ENCODE assay signal across 10 cellular contexts in genomic region chr3:127674099-127674792, GRCh38. TPM values are rescaled to one million over a fixed set of nuclear protein-coding genes. Genes with fewer than 3 reads are reported as not detected.
DNase-seq lines count a peak whose midpoint lies in the region; ATAC-seq and TF ChIP-seq lines count a peak whose summit lies in the region.
"Had no signal": no experiment of that assay in that cellular context is flagged by ENCODE, and none has a peak within 500 bp of the region (broad histone marks: within the 10 kb centered on the region; RNA-seq: fewer than 3 reads in every experiment).

No MANE protein-coding gene starts in this region.

- H3K36me3 ChIP-seq in tibial artery, result peaks cover 29 to 46% (median 34%) of the 10 kb centered on the region in 3 donors

- POLR2A ChIA-PET in activated CD4-positive, alpha-beta T cell treated with anti-CD3 and anti-CD28 coated beads for 36 hours (lab: Charles Lee), result no interaction called here
- POLR2A ChIA-PET in MCF 10A (lab: Yijun Ruan, JAX), result no interaction called here

- H3K4me1 ChIP-seq in mononuclear cell (ENCODE audit: insufficient read depth, low read length) (peaks cover 68% of the 10 kb centered on the region), tibial artery (peaks cover 12 to 43% (median 33%) of the 10 kb centered on the region in 4 donors)

- H3K4me3 ChIP-seq in mononuclear cell (ENCODE audit: low read length) (peak overlapping the region; percentile 82), tibial artery (peak overlapping the region; percentile 96 to 99)

- H3K27me3 ChIP-seq in mononuclear cell (ENCODE audit: insufficient read depth, low read length) (no peaks in the 10 kb centered on the region), tibial artery (no peaks in the 10 kb centered on the region)

- H3K9me3 Mint-ChIP-seq in activated CD4-positive, alpha-beta T cell treated with anti-CD3 and anti-CD28 coated beads for 36 hours (ENCODE audit: low read depth), result no peaks in the 10 kb centered on the region
- H3K9me3 Mint-ChIP-seq in MCF 10A (ENCODE audit: unreplicated experiment), result no peaks in the 10 kb centered on the region

- H3K27ac Mint-ChIP-seq in activated CD4-positive, alpha-beta T cell treated with anti-CD3 and anti-CD28 coated beads for 36 hours, result peak overlapping the region; percentile 76
- peak overlapping the region; percentile 93 for H3K27ac Mint-ChIP-seq in MCF 10A (ENCODE audit: low read depth, unreplicated experiment)

- peak; percentile 37 for DNase-seq in activated CD4-positive, alpha-beta T cell treated with anti-CD3 and anti-CD28 coated beads for 36 hours
- no peak for DNase-seq in activated CD4-positive, alpha-beta T cell treated with anti-CD3 and anti-CD28 coated beads, Interleukin-2, amount 50 U/mL, for 48 hours
- DNase-seq in MCF 10A (ENCODE audit: unreplicated experiment), result no peak
- DNase-seq in tibial artery, result peak; percentile 12 to 60
- DNase-seq in pons (ENCODE audit: low spot score), result no peak
- DNase-seq: hippocampal formation, NCI-H1092 treated with DMSO at 0.1 percent for 48 hours had no signal

- peaks cover 2% of the 10 kb centered on the region for H3K36me3 Mint-ChIP-seq in activated CD4-positive, alpha-beta T cell treated with anti-CD3 and anti-CD28 coated beads for 36 hours (ENCODE audit: low read depth)
- no peaks in the 10 kb centered on the region for H3K36me3 Mint-ChIP-seq in MCF 10A (ENCODE audit: insufficient read depth, unreplicated experiment)

- H3K27ac ChIP-seq in tibial artery, result peak overlapping the region; percentile 93 to 97

- no peaks in the 10 kb centered on the region for H3K9me3 ChIP-seq in mononuclear cell (ENCODE audit: low read depth, low read length)
- no peaks in the 10 kb centered on the region for H3K9me3 ChIP-seq in tibial artery

- H3K27me3 Mint-ChIP-seq in activated CD4-positive, alpha-beta T cell treated with anti-CD3 and anti-CD28 coated beads for 36 hours, result no peaks in the 10 kb centered on the region
- H3K27me3 Mint-ChIP-seq in MCF 10A (ENCODE audit: insufficient read depth, unreplicated experiment), result no peaks in the 10 kb centered on the region

- H3K4me1 Mint-ChIP-seq in activated CD4-positive, alpha-beta T cell treated with anti-CD3 and anti-CD28 coated beads for 36 hours, result peaks cover 22% of the 10 kb centered on the region
- H3K4me1 Mint-ChIP-seq in MCF 10A (ENCODE audit: insufficient read depth, unreplicated experiment), result peaks cover 28% of the 10 kb centered on the region

- TF ChIP-seq CTCF in MCF 10A (IDR thresholded peaks at IDR 0.05; ENCODE audit: unreplicated experiment) (no peak), tibial artery (IDR thresholded peaks at IDR 0.05) (no peak)

- BruUV-seq in MCF 10A (replicated peaks; lab: Mats Ljungman, UMichigan), result no TSS peak

- no peak for ATAC-seq in activated CD4-positive, alpha-beta T cell treated with anti-CD3 and anti-CD28 coated beads for 36 hours
- ATAC-seq in GM19463 (IDR thresholded peaks at IDR 0.05; ENCODE audit: unreplicated experiment) (no peak), GM19324 (IDR thresholded peaks at IDR 0.05; ENCODE audit: low FRiP score, unreplicated experiment) (no peak)

- intact Hi-C loops in activated CD4-positive, alpha-beta T cell treated with anti-CD3 and anti-CD28 coated beads for 36 hours (cut with DNase I, micrococcal nuclease), result loop anchor here (5.0 kb wide), 2 partner anchors 378 to 1753 kb away; partner anchors contain the start of genes EFCAB12 (in 1 of the 2) and SEC61A1 (in 1 of the 2)
- intact Hi-C loops in MCF 10A (cut with micrococcal nuclease), result no loop called here
- intact Hi-C loops in tibial artery (cut with DNase I; ENCODE audit: low total_unique reads), result loop anchor here (5.0 kb wide), 1 partner anchor 82 kb away; the partner anchor contains the start of gene TPRA1

- peak overlapping the region; percentile 88 for H3K4me3 Mint-ChIP-seq in activated CD4-positive, alpha-beta T cell treated with anti-CD3 and anti-CD28 coated beads for 36 hours
- H3K4me3 Mint-ChIP-seq in MCF 10A (ENCODE audit: unreplicated experiment), result peak overlapping the region; percentile 79

- CTCF ChIA-PET in activated CD4-positive, alpha-beta T cell treated with anti-CD3 and anti-CD28 coated beads for 36 hours (lab: Charles Lee), result no interaction called here
- CTCF ChIA-PET in MCF 10A (lab: Yijun Ruan, JAX), result interaction anchor here (0.5 kb wide), 1 partner anchor 21 kb away, joined by 3 read pairs; no protein-coding TSS in a partner anchor

RNA-seq across cellular contexts. Expression of gene ABTB1, which starts 1.5 kb away (rescaled TPM):
- total RNA-seq in activated CD4-positive, alpha-beta T cell treated with anti-CD3 and anti-CD28 coated beads for 36 hours, result 1 to 10 TPM; 8.3 to 9.6 TPM
- total RNA-seq in MCF 10A (2022), result 9.7 and 10.0 TPM in 2 replicates
- total RNA-seq in mononuclear cell, result 27.3 TPM

RNA-seq across cellular contexts. Expression of gene PODXL2, which starts 45.3 kb away (rescaled TPM):
- total RNA-seq in activated CD4-positive, alpha-beta T cell treated with anti-CD3 and anti-CD28 coated beads for 36 hours, result 1 to 10 TPM; 1.9 TPM
- total RNA-seq in MCF 10A (2022) (10.1 and 10.4 TPM in 2 replicates), mononuclear cell (1.9 TPM)

Comparison
In these comparisons a context has a peak if more than half of its experiments do, and no peak if none do; other contexts are left out.
1. DNase-seq: peak in activated CD4-positive, alpha-beta T cell treated with anti-CD3 and anti-CD28 coated beads for 36 hours (single experiment) and tibial artery (2 of 2); none in activated CD4-positive, alpha-beta T cell treated with anti-CD3 and anti-CD28 coated beads, Interleukin-2, amount 50 U/mL, for 48 hours (0 of 2), MCF 10A (single experiment) and pons (single experiment).